ENCODE assay signal across 7 cellular contexts in genomic region chr7:65308300-65308678, GRCh38.
DNase-seq lines count a peak whose midpoint lies in the region; ATAC-seq and TF ChIP-seq lines count a peak whose summit lies in the region.
"Had no signal": no experiment of that assay in that cellular context is flagged by ENCODE, and none has a peak within 500 bp of the region (broad histone marks: within the 10 kb centered on the region; RNA-seq: fewer than 3 reads in every experiment).

No MANE protein-coding gene starts in this region.

- peak overlapping the region; percentile 75 for H3K27ac ChIP-seq in VCaP
- H3K27ac ChIP-seq in stomach, result no peak overlapping the region
- H3K27ac ChIP-seq: GM23248 had no signal

- WGBS in stomach, 5 donors, result 30 to 57% (median 47%) methylated on average over 2 of the region's 2 CpGs

- intact Hi-C loops in stomach (cut with DNase I; ENCODE audit: low total_unique reads), result no loop called here

- H3K4me3 ChIP-seq in stomach, result no peak overlapping the region
- H3K4me3 ChIP-seq: GM23248 had no signal

- peaks cover 0 to 4% (median 0%) of the 10 kb centered on the region in 3 donors for H3K27me3 ChIP-seq in stomach

- no peak for TF ChIP-seq POLR2A in stomach (IDR thresholded peaks at IDR 0.05)

- ATAC-seq in left lobe of liver (peak; percentile 97), GM21360 (IDR thresholded peaks at IDR 0.05; ENCODE audit: unreplicated experiment) (no peak)

- DNase-seq in left lobe of liver (ENCODE audit: low spot score), result peak; percentile 80
- DNase-seq in stomach, result peak; percentile 86
- DNase-seq in germinal center (ENCODE audit: low spot score), result no peak
- no peak for DNase-seq in NCI-H2196 (lab: John Stamatoyannopoulos, UW; ENCODE audit: unreplicated experiment)

- H3K36me3 ChIP-seq in stomach, result no peaks in the 10 kb centered on the region

- TF ChIP-seq CTCF in VCaP (conservative IDR thresholded peaks at IDR 0.05) (no peak), stomach (IDR thresholded peaks at IDR 0.05) (no peak)

- no peaks in the 10 kb centered on the region for H3K9me3 ChIP-seq in stomach

- peaks cover 7 to 11% (median 8%) of the 10 kb centered on the region in 4 donors for H3K4me1 ChIP-seq in stomach

- TF ChIP-seq EP300 in stomach (IDR thresholded peaks at IDR 0.05), result no peak

Comparison
In these comparisons a context has a peak if more than half of its experiments do, and no peak if none do; other contexts are left out.
1. DNase-seq: peak in left lobe of liver (single experiment) and stomach (single experiment); none in germinal center (single experiment) and NCI-H2196 (single experiment).